In the genomic region with DNA sequence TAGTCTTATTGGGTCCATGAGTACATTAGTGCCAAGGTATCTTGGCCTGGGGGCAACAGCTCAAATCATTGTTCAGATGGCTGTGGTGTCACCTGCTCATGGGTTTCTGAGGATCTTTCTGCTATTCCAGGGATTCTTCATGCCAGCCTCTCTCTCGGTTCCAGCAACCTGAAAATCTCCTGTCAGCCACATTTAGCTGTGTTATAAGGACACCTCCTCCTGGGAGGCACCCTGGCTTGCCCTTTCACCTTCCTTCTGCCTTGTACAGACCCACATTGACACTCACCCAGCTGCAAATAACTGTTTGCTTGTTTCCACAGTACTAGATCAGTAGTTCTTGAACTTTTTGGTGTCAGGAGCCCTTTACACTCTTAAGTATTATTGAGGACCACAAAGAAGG, we compare ENCODE assay signal across 24 cellular contexts.
"Had no signal": no experiment of that assay in that cellular context is flagged by ENCODE, and none has a peak within 500 bp of the region (broad histone marks: within the 10 kb centered on the region; RNA-seq: fewer than 3 reads in every experiment).

No MANE protein-coding gene starts in this region.

- H3K9me3 Mint-ChIP-seq: activated B cell treated with CpG ODN at 0.5 μM for 24 hours; activated CD4-positive, alpha-beta memory T cell treated with anti-CD3 and anti-CD28 coated beads, Interleukin-2, amount 10 ng/mL, durations not matched to agents 7 days and 5 days; activated naive CD4-positive, alpha-beta T cell treated with anti-CD3 and anti-CD28 coated beads, Interleukin-2, amount 10 ng/mL, durations not matched to agents 7 days and 5 days; activated naive CD8-positive, alpha-beta T cell treated with anti-CD3 and anti-CD28 coated beads, Interleukin-2, amount 10 ng/mL, durations not matched to agents 7 days and 5 days; activated T-cell treated with anti-CD3 and anti-CD28 coated beads, Interleukin-2, amount 50 U/mL, for 72 hours; activated T-helper 2 cell treated with anti-CD3 and anti-CD28 coated beads, Interferon-gamma antibody, Interleukin-2, Interleukin-4, amounts not matched to agents 10 μg/mL and 5 μg/mL and 100 μg/mL, durations not matched to agents 14 hours and 24 hours and 36 hours had no signal

- H3K4me1 ChIP-seq: adrenal gland, breast epithelium had no signal

- H3K27ac Mint-ChIP-seq: activated B cell treated with CpG ODN at 0.5 μM for 24 hours; activated CD4-positive, alpha-beta memory T cell treated with anti-CD3 and anti-CD28 coated beads, Interleukin-2, amount 10 ng/mL, durations not matched to agents 7 days and 5 days; activated CD4-positive, alpha-beta T cell treated with anti-CD3 and anti-CD28 coated beads for 36 hours; activated naive CD4-positive, alpha-beta T cell treated with anti-CD3 and anti-CD28 coated beads, Interleukin-2, amount 10 ng/mL, durations not matched to agents 7 days and 5 days; activated naive CD8-positive, alpha-beta T cell treated with anti-CD3 and anti-CD28 coated beads, Interleukin-2, amount 10 ng/mL, durations not matched to agents 7 days and 5 days; activated T-cell treated with anti-CD3 and anti-CD28 coated beads, Interleukin-2, amount 50 U/mL, for 72 hours; activated T-helper 2 cell treated with anti-CD3 and anti-CD28 coated beads, Interferon-gamma antibody, Interleukin-2, Interleukin-4, amounts not matched to agents 10 μg/mL and 5 μg/mL and 100 μg/mL, durations not matched to agents 14 hours and 24 hours and 36 hours; T-helper 17 cell had no signal

- H3K4me3 Mint-ChIP-seq: activated B cell treated with CpG ODN at 0.5 μM for 24 hours; activated CD4-positive, alpha-beta memory T cell treated with anti-CD3 and anti-CD28 coated beads, Interleukin-2, amount 10 ng/mL, durations not matched to agents 7 days and 5 days; activated CD4-positive, alpha-beta T cell treated with anti-CD3 and anti-CD28 coated beads for 36 hours; activated naive CD4-positive, alpha-beta T cell treated with anti-CD3 and anti-CD28 coated beads, Interleukin-2, amount 10 ng/mL, durations not matched to agents 7 days and 5 days; activated naive CD8-positive, alpha-beta T cell treated with anti-CD3 and anti-CD28 coated beads, Interleukin-2, amount 10 ng/mL, durations not matched to agents 7 days and 5 days; activated T-cell treated with anti-CD3 and anti-CD28 coated beads, Interleukin-2, amount 50 U/mL, for 72 hours; T-helper 17 cell had no signal

- ATAC-seq: activated CD4-positive, alpha-beta T cell treated with anti-CD3 and anti-CD28 coated beads for 36 hours; activated T-cell treated with anti-CD3 and anti-CD28 coated beads, Interleukin-2, amount 50 U/mL, for 72 hours; T-helper 17 cell had no signal

- H3K36me3 Mint-ChIP-seq: activated naive CD4-positive, alpha-beta T cell treated with anti-CD3 and anti-CD28 coated beads, Interleukin-2, amount 10 ng/mL, durations not matched to agents 7 days and 5 days; activated naive CD8-positive, alpha-beta T cell treated with anti-CD3 and anti-CD28 coated beads, Interleukin-2, amount 10 ng/mL, durations not matched to agents 7 days and 5 days had no signal

- H3K4me3 ChIP-seq: adrenal gland, breast epithelium had no signal

- H3K27me3 Mint-ChIP-seq: activated CD4-positive, alpha-beta T cell treated with anti-CD3 and anti-CD28 coated beads for 36 hours had no signal

- H3K4me1 Mint-ChIP-seq: activated CD4-positive, alpha-beta T cell treated with anti-CD3 and anti-CD28 coated beads for 36 hours had no signal

- DNase-seq: activated B cell treated with CpG ODN at 0.5 μM for 24 hours; activated CD4-positive, alpha-beta memory T cell treated with anti-CD3 and anti-CD28 coated beads, Interleukin-2, amount 10 ng/mL, durations not matched to agents 7 days and 5 days; activated CD4-positive, alpha-beta T cell treated with anti-CD3 and anti-CD28 coated beads for 36 hours; activated CD4-positive, alpha-beta T cell treated with anti-CD3 and anti-CD28 coated beads, Interleukin-2, amount 50 U/mL, for 1 hour; activated gamma-delta T cell treated with Interleukin-2 at 50 U/mL for 16 hours; activated naive CD4-positive, alpha-beta T cell treated with anti-CD3 and anti-CD28 coated beads, Interleukin-2, amount 10 ng/mL, durations not matched to agents 7 days and 5 days; activated naive CD8-positive, alpha-beta T cell treated with anti-CD3 and anti-CD28 coated beads, Interleukin-2, amount 10 ng/mL, durations not matched to agents 7 days and 5 days; activated T-cell treated with anti-CD3 and anti-CD28 coated beads, Interleukin-2, amount 50 U/mL, for 72 hours; adrenal gland; anterior cingulate cortex; Karpas-422; MM.1S; NCI-H1105; NCI-H1436; NCI-H187; NCI-H2081; NCI-H446 treated with DMSO at 0.1 percent for 48 hours; NCI-H526; NCI-H774; SIG-M5; T-helper 17 cell; T-helper 9 cell had no signal

- H3K27ac ChIP-seq: adrenal gland, breast epithelium had no signal

- H3K27me3 ChIP-seq: adrenal gland, breast epithelium had no signal

- H3K9me3 ChIP-seq: adrenal gland, breast epithelium had no signal

- H3K36me3 ChIP-seq: adrenal gland, breast epithelium had no signal
